ENCODE assay signal across 1 cellular context in genomic region chr11:44542372-44542771, GRCh38.
TF ChIP-seq lines count a peak whose summit lies in the region.

No MANE protein-coding gene starts in this region.

TF ChIP-seq in K562, 482 proteins besides CTCF, POLR2A, EP300 and RAD21 (continued from another document and continues in another):
- TF ChIP-seq ATF3 (IDR thresholded peaks at IDR 0.05) (peak; percentile 60), ATF3 (CRISPR knock-in tag; conservative IDR thresholded peaks at IDR 0.05) (no peak), ZNF316 (IDR thresholded peaks at IDR 0.05) (peak; percentile 52), ZBTB40 (IDR thresholded peaks at IDR 0.05) (peak; percentile 82), ZBTB40 (CRISPR knock-in tag; IDR thresholded peaks at IDR 0.05) (no peak), HDAC2 (IDR thresholded peaks at IDR 0.05) (peak; percentile 100), RFX1 (IDR thresholded peaks at IDR 0.05) (peak; percentile 100), CSDE1 (IDR thresholded peaks at IDR 0.05) (peak in 1 of 2 experiments; percentile 99; a peak in 2 of 4 replicates), DACH1 (IDR thresholded peaks at IDR 0.05; ENCODE audit: partially characterized antibody) (no peak), MXI1 (IDR thresholded peaks at IDR 0.05; ENCODE audit: low read depth, low read length) (peak; percentile 98), NFE2L1 (tag; IDR thresholded peaks at IDR 0.05; ENCODE audit: borderline replicate concordance, low read depth) (no peak), ATF1 (CRISPR knock-in tag; IDR thresholded peaks at IDR 0.05) (no peak), ATF1 (tag; IDR thresholded peaks at IDR 0.05) (peak; percentile 82), BMI1 (IDR thresholded peaks at IDR 0.05; ENCODE audit: low read length) (peak; percentile 98), GATA2 (CRISPR knock-in tag; IDR thresholded peaks at IDR 0.05) (peak; percentile 67; the same call in 1 of the 2 replicates), HBP1 (CRISPR knock-in tag; IDR thresholded peaks at IDR 0.05) (peak; percentile 68; the same call in 1 of the 2 replicates), CREM (IDR thresholded peaks at IDR 0.05; ENCODE audit: low read depth) (peak; percentile 53; the same call in 1 of the 2 replicates), RCOR1 (IDR thresholded peaks at IDR 0.05; ENCODE audit: borderline replicate concordance in 1 of 2, low read depth in 2 of 2, low read length in 2 of 2) (peak; percentile 96 to 100), TARDBP (IDR thresholded peaks at IDR 0.05) (0 out of 2 replicates have a peak, but pooled peaks have one; percentile 32), CCAR2 (IDR thresholded peaks at IDR 0.05; ENCODE audit: low read depth, low read length) (no peak), PPARD (CRISPR knock-in tag; IDR thresholded peaks at IDR 0.05) (no peak), TRIM28 (IDR thresholded peaks at IDR 0.05) (no peak), MTA1 (IDR thresholded peaks at IDR 0.05; ENCODE audit: borderline replicate concordance) (peak; percentile 43; the same call in 1 of the 2 replicates), ATF4 (CRISPR knock-in tag; IDR thresholded peaks at IDR 0.05) (no peak), THRAP3 (IDR thresholded peaks at IDR 0.05; ENCODE audit: borderline replicate concordance) (0 out of 2 replicates have a peak, but pooled peaks have one; percentile 49), NKRF (IDR thresholded peaks at IDR 0.05; ENCODE audit: borderline replicate concordance) (0 out of 2 replicates have a peak, but pooled peaks have one; percentile 36), RNF2 (IDR thresholded peaks at IDR 0.05) (peak; percentile 23; the same call in 1 of the 2 replicates), HDAC1 (IDR thresholded peaks at IDR 0.05) (peak; percentile 63 to 99; a peak in 3 of 4 replicates), EHMT2 (IDR thresholded peaks at IDR 0.05) (0 out of 2 replicates have a peak, but pooled peaks have one; percentile 17), KDM1A (IDR thresholded peaks at IDR 0.05) (peak; percentile 100)
- TF ChIP-seq, protein P1, sequence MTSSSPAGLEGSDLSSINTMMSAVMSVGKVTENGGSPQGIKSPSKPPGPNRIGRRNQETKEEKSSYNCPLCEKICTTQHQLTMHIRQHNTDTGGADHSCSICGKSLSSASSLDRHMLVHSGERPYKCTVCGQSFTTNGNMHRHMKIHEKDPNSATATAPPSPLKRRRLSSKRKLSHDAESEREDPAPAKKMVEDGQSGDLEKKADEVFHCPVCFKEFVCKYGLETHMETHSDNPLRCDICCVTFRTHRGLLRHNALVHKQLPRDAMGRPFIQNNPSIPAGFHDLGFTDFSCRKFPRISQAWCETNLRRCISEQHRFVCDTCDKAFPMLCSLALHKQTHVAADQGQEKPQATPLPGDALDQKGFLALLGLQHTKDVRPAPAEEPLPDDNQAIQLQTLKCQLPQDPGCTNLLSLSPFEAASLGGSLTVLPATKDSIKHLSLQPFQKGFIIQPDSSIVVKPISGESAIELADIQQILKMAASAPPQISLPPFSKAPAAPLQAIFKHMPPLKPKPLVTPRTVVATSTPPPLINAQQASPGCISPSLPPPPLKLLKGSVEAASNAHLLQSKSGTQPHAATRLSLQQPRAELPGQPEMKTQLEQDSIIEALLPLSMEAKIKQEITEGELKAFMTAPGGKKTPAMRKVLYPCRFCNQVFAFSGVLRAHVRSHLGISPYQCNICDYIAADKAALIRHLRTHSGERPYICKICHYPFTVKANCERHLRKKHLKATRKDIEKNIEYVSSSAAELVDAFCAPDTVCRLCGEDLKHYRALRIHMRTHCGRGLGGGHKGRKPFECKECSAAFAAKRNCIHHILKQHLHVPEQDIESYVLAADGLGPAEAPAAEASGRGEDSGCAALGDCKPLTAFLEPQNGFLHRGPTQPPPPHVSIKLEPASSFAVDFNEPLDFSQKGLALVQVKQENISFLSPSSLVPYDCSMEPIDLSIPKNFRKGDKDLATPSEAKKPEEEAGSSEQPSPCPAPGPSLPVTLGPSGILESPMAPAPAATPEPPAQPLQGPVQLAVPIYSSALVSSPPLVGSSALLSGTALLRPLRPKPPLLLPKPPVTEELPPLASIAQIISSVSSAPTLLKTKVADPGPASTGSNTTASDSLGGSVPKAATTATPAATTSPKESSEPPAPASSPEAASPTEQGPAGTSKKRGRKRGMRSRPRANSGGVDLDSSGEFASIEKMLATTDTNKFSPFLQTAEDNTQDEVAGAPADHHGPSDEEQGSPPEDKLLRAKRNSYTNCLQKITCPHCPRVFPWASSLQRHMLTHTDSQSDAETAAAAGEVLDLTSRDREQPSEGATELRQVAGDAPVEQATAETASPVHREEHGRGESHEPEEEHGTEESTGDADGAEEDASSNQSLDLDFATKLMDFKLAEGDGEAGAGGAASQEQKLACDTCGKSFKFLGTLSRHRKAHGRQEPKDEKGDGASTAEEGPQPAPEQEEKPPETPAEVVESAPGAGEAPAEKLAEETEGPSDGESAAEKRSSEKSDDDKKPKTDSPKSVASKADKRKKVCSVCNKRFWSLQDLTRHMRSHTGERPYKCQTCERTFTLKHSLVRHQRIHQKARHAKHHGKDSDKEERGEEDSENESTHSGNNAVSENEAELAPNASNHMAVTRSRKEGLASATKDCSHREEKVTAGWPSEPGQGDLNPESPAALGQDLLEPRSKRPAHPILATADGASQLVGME (CRISPR knock-in tag; IDR thresholded peaks at IDR 0.05): peak; percentile 100
- TF ChIP-seq, protein P2, sequence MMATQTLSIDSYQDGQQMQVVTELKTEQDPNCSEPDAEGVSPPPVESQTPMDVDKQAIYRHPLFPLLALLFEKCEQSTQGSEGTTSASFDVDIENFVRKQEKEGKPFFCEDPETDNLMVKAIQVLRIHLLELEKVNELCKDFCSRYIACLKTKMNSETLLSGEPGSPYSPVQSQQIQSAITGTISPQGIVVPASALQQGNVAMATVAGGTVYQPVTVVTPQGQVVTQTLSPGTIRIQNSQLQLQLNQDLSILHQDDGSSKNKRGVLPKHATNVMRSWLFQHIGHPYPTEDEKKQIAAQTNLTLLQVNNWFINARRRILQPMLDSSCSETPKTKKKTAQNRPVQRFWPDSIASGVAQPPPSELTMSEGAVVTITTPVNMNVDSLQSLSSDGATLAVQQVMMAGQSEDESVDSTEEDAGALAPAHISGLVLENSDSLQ (IDR thresholded peaks at IDR 0.05): peak; percentile 34; the same call in 1 of the 2 replicates
- TF ChIP-seq, protein P3, sequence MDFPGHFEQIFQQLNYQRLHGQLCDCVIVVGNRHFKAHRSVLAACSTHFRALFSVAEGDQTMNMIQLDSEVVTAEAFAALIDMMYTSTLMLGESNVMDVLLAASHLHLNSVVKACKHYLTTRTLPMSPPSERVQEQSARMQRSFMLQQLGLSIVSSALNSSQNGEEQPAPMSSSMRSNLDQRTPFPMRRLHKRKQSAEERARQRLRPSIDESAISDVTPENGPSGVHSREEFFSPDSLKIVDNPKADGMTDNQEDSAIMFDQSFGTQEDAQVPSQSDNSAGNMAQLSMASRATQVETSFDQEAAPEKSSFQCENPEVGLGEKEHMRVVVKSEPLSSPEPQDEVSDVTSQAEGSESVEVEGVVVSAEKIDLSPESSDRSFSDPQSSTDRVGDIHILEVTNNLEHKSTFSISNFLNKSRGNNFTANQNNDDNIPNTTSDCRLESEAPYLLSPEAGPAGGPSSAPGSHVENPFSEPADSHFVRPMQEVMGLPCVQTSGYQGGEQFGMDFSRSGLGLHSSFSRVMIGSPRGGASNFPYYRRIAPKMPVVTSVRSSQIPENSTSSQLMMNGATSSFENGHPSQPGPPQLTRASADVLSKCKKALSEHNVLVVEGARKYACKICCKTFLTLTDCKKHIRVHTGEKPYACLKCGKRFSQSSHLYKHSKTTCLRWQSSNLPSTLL (IDR thresholded peaks at IDR 0.05): 0 out of 2 replicates have a peak, but pooled peaks have one; percentile 40
- TF ChIP-seq, protein P4, sequence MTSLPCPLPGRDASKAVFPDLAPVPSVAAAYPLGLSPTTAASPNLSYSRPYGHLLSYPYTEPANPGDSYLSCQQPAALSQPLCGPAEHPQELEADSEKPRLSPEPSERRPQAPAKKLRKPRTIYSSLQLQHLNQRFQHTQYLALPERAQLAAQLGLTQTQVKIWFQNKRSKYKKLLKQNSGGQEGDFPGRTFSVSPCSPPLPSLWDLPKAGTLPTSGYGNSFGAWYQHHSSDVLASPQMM (CRISPR knock-in tag; IDR thresholded peaks at IDR 0.05): no peak
